Comparison of ENCODE assay signal across 21 cellular contexts in the genomic region with DNA sequence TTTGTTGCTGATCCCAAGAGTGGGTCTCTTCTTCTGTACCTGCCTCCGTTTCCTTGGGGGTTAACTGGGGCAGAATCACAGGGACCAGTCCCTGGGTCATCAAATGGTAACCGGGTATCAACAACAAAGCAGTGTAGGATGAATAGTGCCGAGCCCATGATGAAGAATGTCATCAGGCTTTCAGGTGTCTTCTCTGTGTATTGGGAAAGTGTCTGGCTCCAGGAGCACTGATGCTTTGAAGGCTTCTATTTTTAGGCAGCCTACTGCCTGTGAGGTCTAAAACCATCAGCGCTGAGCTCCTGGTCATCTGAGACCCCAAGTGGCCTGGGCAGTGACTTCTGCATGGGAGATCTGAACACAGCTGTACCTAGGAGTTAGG. TPM values are rescaled to one million over a fixed set of nuclear protein-coding genes. Genes with fewer than 3 reads are reported as not detected.
"Had no signal": no experiment of that assay in that cellular context is flagged by ENCODE, and none has a peak within 500 bp of the region (broad histone marks: within the 10 kb centered on the region; RNA-seq: fewer than 3 reads in every experiment).

No MANE protein-coding gene starts in this region.

- H3K9me3 Mint-ChIP-seq: activated CD4-positive, alpha-beta memory T cell treated with anti-CD3 and anti-CD28 coated beads, Interleukin-2, amount 10 ng/mL, durations not matched to agents 7 days and 5 days; nephron progenitor cell; stimulated activated naive CD8-positive, alpha-beta T cell treated with anti-CD3 and anti-CD28 coated beads, Interleukin-15, amount 100 ng/mL, for 72 hours had no signal

- H3K36me3 ChIP-seq: ascending aorta, sigmoid colon, thyroid gland, uterus had no signal

- H3K4me3 Mint-ChIP-seq: activated CD4-positive, alpha-beta memory T cell treated with anti-CD3 and anti-CD28 coated beads, Interleukin-2, amount 10 ng/mL, durations not matched to agents 7 days and 5 days; nephron progenitor cell; stimulated activated naive CD8-positive, alpha-beta T cell treated with anti-CD3 and anti-CD28 coated beads, Interleukin-15, amount 100 ng/mL, for 72 hours had no signal

- H3K27ac ChIP-seq: ascending aorta, dorsolateral prefrontal cortex, hepatocyte, sigmoid colon, uterus had no signal

- H3K4me3 ChIP-seq: ascending aorta, hepatocyte, sigmoid colon, thyroid gland, uterus had no signal

- H3K27ac Mint-ChIP-seq: activated CD4-positive, alpha-beta memory T cell treated with anti-CD3 and anti-CD28 coated beads, Interleukin-2, amount 10 ng/mL, durations not matched to agents 7 days and 5 days; nephron progenitor cell; stimulated activated naive CD8-positive, alpha-beta T cell treated with anti-CD3 and anti-CD28 coated beads, Interleukin-15, amount 100 ng/mL, for 72 hours had no signal

- H3K9me3 ChIP-seq: ascending aorta, sigmoid colon, thyroid gland, uterus had no signal

- FAIRE-seq: bronchial epithelial cell, endometrium, kidney had no signal

- ATAC-seq: esophagus mucosa; stimulated activated naive CD8-positive, alpha-beta T cell treated with anti-CD3 and anti-CD28 coated beads, Interleukin-15, amount 100 ng/mL, for 72 hours had no signal

- H3K4me1 ChIP-seq: ascending aorta, sigmoid colon, uterus had no signal

- H3K27me3 ChIP-seq: ascending aorta, hepatocyte, thyroid gland, uterus had no signal

- H3K79me2 ChIP-seq: hepatocyte had no signal

- H2AFZ ChIP-seq: hepatocyte had no signal

- DNase-seq: activated CD4-positive, alpha-beta T cell treated with anti-CD3 and anti-CD28 coated beads for 1 hour; activated naive CD4-positive, alpha-beta T cell treated with Interleukin-2 at 50 U/mL for 16 hours; mesendoderm; nephron progenitor cell; occipital lobe; stimulated activated CD4-positive, alpha-beta T cell treated with anti-CD3 and anti-CD28 coated beads, Interleukin-1b, Interleukin-23, amount 100 ng/mL, for 48 hours; stimulated activated naive CD8-positive, alpha-beta T cell treated with anti-CD3 and anti-CD28 coated beads, Interleukin-15, amount 100 ng/mL, for 72 hours; T-helper 1 cell; uterus had no signal

- H3K4me1 Mint-ChIP-seq: activated CD4-positive, alpha-beta memory T cell treated with anti-CD3 and anti-CD28 coated beads, Interleukin-2, amount 10 ng/mL, durations not matched to agents 7 days and 5 days; nephron progenitor cell; stimulated activated naive CD8-positive, alpha-beta T cell treated with anti-CD3 and anti-CD28 coated beads, Interleukin-15, amount 100 ng/mL, for 72 hours had no signal

RNA-seq across cellular contexts. Expression of a gene that starts 48.2 kb away (rescaled TPM):
- total RNA-seq: activated CD4-positive, alpha-beta memory T cell treated with anti-CD3 and anti-CD28 coated beads, Interleukin-2, amount 10 ng/mL, durations not matched to agents 7 days and 5 days; bronchial epithelial cell; chondrocyte; esophagus mucosa; lower leg skin; sigmoid colon; thyroid gland had no signal
